In the genomic region with DNA sequence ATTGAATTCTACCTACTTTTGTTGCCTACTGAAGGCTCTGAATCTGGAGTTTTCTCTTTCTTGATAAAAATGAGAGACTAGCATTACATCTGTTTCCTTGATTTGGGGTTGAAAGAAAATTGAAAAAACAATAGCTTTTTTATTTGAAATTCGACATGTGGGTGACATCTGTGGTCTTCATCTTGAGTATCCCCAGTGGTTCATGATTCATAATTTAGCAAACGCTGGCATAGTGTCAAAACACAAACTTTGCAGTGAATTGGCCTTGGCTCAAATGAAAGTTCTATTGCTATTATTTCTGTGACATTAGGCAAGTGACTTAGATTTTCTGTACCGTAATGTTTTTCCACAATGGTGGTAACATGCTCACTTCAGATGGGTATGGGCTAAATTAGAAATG, we compare ENCODE assay signal across 11 cellular contexts.
"Had no signal": no experiment of that assay in that cellular context is flagged by ENCODE, and none has a peak within 500 bp of the region (broad histone marks: within the 10 kb centered on the region; RNA-seq: fewer than 3 reads in every experiment).

No MANE protein-coding gene starts in this region.

- H3K27ac ChIP-seq: right atrium auricular region, uterus had no signal

- DNase-seq: activated CD4-positive, alpha-beta T cell treated with anti-CD3 and anti-CD28 coated beads for 4 hours; activated CD8-positive, alpha-beta memory T cell treated with anti-CD3 and anti-CD28 coated beads, Interleukin-2, amount 50 U/mL, for 48 hours; activated CD8-positive, alpha-beta T cell treated with anti-CD3 and anti-CD28 coated beads, Interleukin-2, amount 10 ng/mL, durations not matched to agents 7 days and 5 days; activated naive CD8-positive, alpha-beta T cell treated with anti-CD3 and anti-CD28 coated beads, Interleukin-2, amount 50 U/mL, for 24 hours; mucosa of descending colon; nucleus accumbens; small intestine; T-cell; uterus had no signal

- H3K27me3 ChIP-seq: right atrium auricular region, uterus had no signal

- ATAC-seq: activated CD8-positive, alpha-beta T cell treated with anti-CD3 and anti-CD28 coated beads, Interleukin-2, amount 10 ng/mL, durations not matched to agents 7 days and 5 days; activated naive CD8-positive, alpha-beta T cell treated with anti-CD3 and anti-CD28 coated beads, Interleukin-2, amount 50 U/mL, for 24 hours; mucosa of descending colon; natural killer cell treated with Interleukin-12 subunit alpha and Interleukin-12 subunit beta and Interleukin-15 and Interleukin-18, amount 100 ng/mL, for 72 hours; T-cell had no signal

- H3K4me3 ChIP-seq: mucosa of descending colon, right atrium auricular region, uterus had no signal

- H3K9me3 ChIP-seq: mucosa of descending colon, right atrium auricular region, uterus had no signal

- H3K36me3 ChIP-seq: right atrium auricular region, uterus had no signal

- H3K4me1 ChIP-seq: right atrium auricular region, uterus had no signal
